ENCODE assay signal across 20 cellular contexts in genomic region chr17:71869833-71870545, GRCh38.
"Had no signal": no experiment of that assay in that cellular context is flagged by ENCODE, and none has a peak within 500 bp of the region (broad histone marks: within the 10 kb centered on the region; RNA-seq: fewer than 3 reads in every experiment).

No MANE protein-coding gene starts in this region.

- H3K27me3 Mint-ChIP-seq: naive thymus-derived CD8-positive, alpha-beta T cell; stimulated activated naive CD8-positive, alpha-beta T cell treated with anti-CD3 and anti-CD28 coated beads, Interleukin-15, Interleukin-2, amounts not matched to agents 100 ng/mL and 50 ng/mL, for 24 hours had no signal

- H3K27ac ChIP-seq: body of pancreas, epithelial cell of prostate, neutrophil, pancreas, right lobe of liver, suprapubic skin, transverse colon, uterus, WERI-Rb-1 had no signal

- H3K36me3 Mint-ChIP-seq: naive thymus-derived CD8-positive, alpha-beta T cell had no signal

- H3K4me1 Mint-ChIP-seq: naive thymus-derived CD8-positive, alpha-beta T cell had no signal

- ATAC-seq: body of pancreas; naive thymus-derived CD8-positive, alpha-beta T cell; pancreas; right lobe of liver had no signal

- H3K27ac Mint-ChIP-seq: naive thymus-derived CD8-positive, alpha-beta T cell; stimulated activated naive CD8-positive, alpha-beta T cell treated with anti-CD3 and anti-CD28 coated beads, Interleukin-15, Interleukin-2, amounts not matched to agents 100 ng/mL and 50 ng/mL, for 24 hours had no signal

- H3K36me3 ChIP-seq: neutrophil, pancreas, right lobe of liver, suprapubic skin, transverse colon, uterus, WERI-Rb-1 had no signal

- DNase-seq: activated CD4-positive, alpha-beta T cell treated with anti-CD3 and anti-CD28 coated beads for 1 hour; activated CD4-positive, alpha-beta T cell treated with anti-CD3 and anti-CD28 coated beads, Interleukin-2, amount 50 U/mL, for 4 hours; activated naive CD4-positive, alpha-beta T cell treated with Interleukin-2 at 50 U/mL for 16 hours; body of pancreas; central memory CD4-positive, alpha-beta T cell; dorsolateral prefrontal cortex; foreskin fibroblast; naive thymus-derived CD8-positive, alpha-beta T cell; pancreas; right lobe of liver; small intestine; stimulated activated CD4-positive, alpha-beta T cell treated with anti-CD3 and anti-CD28 coated beads, Interleukin-15, amount 100 ng/mL, for 24 hours; stimulated activated CD4-positive, alpha-beta T cell treated with anti-CD3 and anti-CD28 coated beads, Interleukin-2, amount 100 ng/mL, for 48 hours; transverse colon; uterus had no signal

- H3K9me3 ChIP-seq: body of pancreas, neutrophil, pancreas, right lobe of liver, suprapubic skin, transverse colon, uterus had no signal

- H3K4me1 ChIP-seq: body of pancreas, pancreas, right lobe of liver, suprapubic skin, uterus had no signal

- H3K4me3 Mint-ChIP-seq: naive thymus-derived CD8-positive, alpha-beta T cell; stimulated activated naive CD8-positive, alpha-beta T cell treated with anti-CD3 and anti-CD28 coated beads, Interleukin-15, Interleukin-2, amounts not matched to agents 100 ng/mL and 50 ng/mL, for 24 hours had no signal

- H3K27me3 ChIP-seq: body of pancreas, dorsolateral prefrontal cortex, neutrophil, pancreas, right lobe of liver, transverse colon, uterus had no signal

- H3K4me3 ChIP-seq: body of pancreas, dorsolateral prefrontal cortex, pancreas, right lobe of liver, suprapubic skin, transverse colon, uterus had no signal
